ENCODE assay signal across 2 cellular contexts in genomic region chr16:89006036-89006752, GRCh38.
TF ChIP-seq lines count a peak whose summit lies in the region.

No MANE protein-coding gene starts in this region.

TF ChIP-seq in SK-N-SH, 30 proteins besides CTCF, POLR2A, EP300 and RAD21 (continued from another document):
- TF ChIP-seq REST (IDR thresholded peaks at IDR 0.05; ENCODE audit: low read depth, low read length) (no peak), SIN3A (IDR thresholded peaks at IDR 0.05; ENCODE audit: borderline replicate concordance, low read depth, low read length) (no peak), TEAD4 (IDR thresholded peaks at IDR 0.05; ENCODE audit: borderline replicate concordance, insufficient read depth) (no peak), NFIC (IDR thresholded peaks at IDR 0.05; ENCODE audit: borderline replicate concordance) (no peak), MAX (IDR thresholded peaks at IDR 0.05; ENCODE audit: low read depth) (no peak), MEF2A (IDR thresholded peaks at IDR 0.05; ENCODE audit: borderline replicate concordance, low read depth) (no peak), USF2 (IDR thresholded peaks at IDR 0.05; ENCODE audit: borderline replicate concordance, low read depth, low read length) (no peak), USF1 (IDR thresholded peaks at IDR 0.05; ENCODE audit: borderline replicate concordance, low read depth) (no peak), JUND (IDR thresholded peaks at IDR 0.05) (no peak), RFX5 (IDR thresholded peaks at IDR 0.05; ENCODE audit: low read length) (no peak), RXRA (IDR thresholded peaks at IDR 0.05; ENCODE audit: borderline replicate concordance, low read depth) (no peak), PBX3 (IDR thresholded peaks at IDR 0.05) (no peak), FOXJ3 (CRISPR knock-in tag; IDR thresholded peaks at IDR 0.05) (no peak), YY1 (IDR thresholded peaks at IDR 0.05; ENCODE audit: low read depth) (no peak), ZBTB33 (IDR thresholded peaks at IDR 0.05; ENCODE audit: borderline replicate concordance, low read depth) (no peak), POLR2AphosphoS5 (IDR thresholded peaks at IDR 0.05; ENCODE audit: low read depth, low read length) (no peak), RCOR1 (IDR thresholded peaks at IDR 0.05; ENCODE audit: low read length) (no peak), FOSL2 (IDR thresholded peaks at IDR 0.05; ENCODE audit: borderline replicate concordance, low read depth) (no peak), TAF1 (IDR thresholded peaks at IDR 0.05; ENCODE audit: borderline replicate concordance, low read depth, low read length) (no peak)

TF ChIP-seq in SK-N-SH treated with all-trans-retinoic acid at 6 μM for 48 hours, 23 proteins besides CTCF, POLR2A, EP300 and RAD21 (continued from another document):
- TF ChIP-seq CREB5 (CRISPR knock-in tag; IDR thresholded peaks at IDR 0.05; ENCODE audit: low read depth), result no peak
- TF ChIP-seq RARB (CRISPR knock-in tag; IDR thresholded peaks at IDR 0.05), result no peak
- no peak for TF ChIP-seq CSDC2 (CRISPR knock-in tag; IDR thresholded peaks at IDR 0.05)
- TF ChIP-seq CSRNP3 (CRISPR knock-in tag; IDR thresholded peaks at IDR 0.05), result no peak
- TF ChIP-seq TOX (CRISPR knock-in tag; IDR thresholded peaks at IDR 0.05; ENCODE audit: borderline replicate concordance), result no peak
- no peak for TF ChIP-seq OSR1 (CRISPR knock-in tag; IDR thresholded peaks at IDR 0.05)
- no peak for TF ChIP-seq GLIS3 (CRISPR knock-in tag; IDR thresholded peaks at IDR 0.05)
- TF ChIP-seq ZNF70 (CRISPR knock-in tag; IDR thresholded peaks at IDR 0.05), result no peak
- TF ChIP-seq ZNF565 (CRISPR knock-in tag; conservative IDR thresholded peaks at IDR 0.05; ENCODE audit: low read depth), result no peak
- no peak for TF ChIP-seq ZNF8 (CRISPR knock-in tag; IDR thresholded peaks at IDR 0.05)
- TF ChIP-seq PPARA (CRISPR knock-in tag; IDR thresholded peaks at IDR 0.05; ENCODE audit: borderline replicate concordance), result no peak
- TF ChIP-seq ESRRG (CRISPR knock-in tag; IDR thresholded peaks at IDR 0.05), result no peak
